In genomic region chr6:125746731-125747588, GRCh38 we compare ENCODE assay signal across 8 cellular contexts. TPM values are rescaled to one million over a fixed set of nuclear protein-coding genes. Genes with fewer than 3 reads are reported as not detected.
A peak's percentile ranks its signal among the peaks of the same experiment; 100 is the strongest.
DNase-seq lines count a peak whose midpoint lies in the region; ATAC-seq lines count a peak whose summit lies in the region.

No MANE protein-coding gene starts in this region.

- in situ Hi-C loops in Caki2 (cut with HindIII; ENCODE audit: low pct_unique_long_range_greater_than_20kb, low sequenced_read_pairs) = no loop called here

- ATAC-seq in GM19468 (IDR thresholded peaks at IDR 0.05; ENCODE audit: extremely low read depth, unreplicated experiment) (peak; percentile 28), HG03575 (IDR thresholded peaks at IDR 0.05; ENCODE audit: extremely low read depth, insufficient number of reproducible peaks, low FRiP score, unreplicated experiment) (peak; percentile 75)

- DNase-seq in Caki2 (ENCODE audit: low read depth) = peak; percentile 43
- DNase-seq in T-helper 9 cell = peak; percentile 56
- peak; percentile 67 for DNase-seq in brain pericyte (ENCODE audit: low read depth, low spot score)
- peak; percentile 52 for DNase-seq in iris pigment epithelial cell (ENCODE audit: low read depth)
- DNase-seq in smooth muscle cell of the brain vasculature (ENCODE audit: low read depth, low spot score) = peak; percentile 70
- DNase-seq in GDM1 (lab: John Stamatoyannopoulos, UW) = no peak

RNA-seq across cellular contexts. Expression of gene HEY2, which starts 2.5 kb away (rescaled TPM):
- total RNA-seq in Caki2 (2014; rRNA removed; shearing (Covaris generic); ENCODE audit: low replicate concordance) = 3.2 TPM in 2 replicates

RNA-seq across cellular contexts. Expression of gene NCOA7, which starts 43.8 kb away (rescaled TPM):
- 25.9 and 36.1 TPM in 2 replicates for total RNA-seq in Caki2 (2014; rRNA removed; shearing (Covaris generic); ENCODE audit: low replicate concordance)
